ENCODE assay signal across 8 cellular contexts in the genomic region with DNA sequence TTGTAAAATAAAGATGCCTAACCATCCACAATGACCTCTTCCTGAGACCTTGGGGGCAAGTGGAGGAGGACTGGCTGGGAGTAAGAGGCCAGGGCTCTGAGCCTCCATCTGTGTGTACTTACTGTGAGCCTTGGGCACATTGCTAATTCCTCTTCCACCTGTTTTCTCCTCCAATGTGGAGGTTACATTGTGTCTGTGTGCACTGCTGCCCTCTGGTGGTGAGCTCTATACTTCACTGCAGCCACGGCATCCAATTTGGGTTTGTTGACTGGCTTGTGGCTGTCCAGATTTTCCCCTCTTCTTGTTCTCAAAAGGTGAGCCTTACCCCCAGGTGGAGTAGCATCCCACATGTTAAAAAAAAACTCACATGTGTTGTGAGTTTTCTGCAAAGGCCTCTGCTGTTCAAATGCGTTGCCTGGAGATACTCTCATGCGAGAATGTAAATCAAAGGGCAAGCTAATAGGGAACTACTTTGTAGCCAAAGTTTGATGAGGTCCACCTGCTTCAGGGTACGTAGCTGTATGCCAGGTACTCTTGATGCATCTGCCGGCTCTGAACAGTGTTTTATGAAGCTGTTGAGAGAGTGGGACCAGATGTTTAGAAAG.
DNase-seq lines count a peak whose midpoint lies in the region; ATAC-seq, FAIRE-seq and TF ChIP-seq lines count a peak whose summit lies in the region.

No MANE protein-coding gene starts in this region.

- ATAC-seq in GM21619 (IDR thresholded peaks at IDR 0.05; ENCODE audit: unreplicated experiment): peak; percentile 73

- peak; percentile 88 for FAIRE-seq in urothelium cell line (lab: Jason Lieb, UNC)

- intact Hi-C loops in head of caudate nucleus (cut with DNase I): loop anchor here (2.0 kb wide), 1 partner anchor 302 kb away; no protein-coding TSS in a partner anchor
- intact Hi-C loops in posterior vena cava (cut with DNase I): loop anchor here (5.0 kb wide), 3 partner anchors 181 to 301 kb away; a partner anchor contains a TSS

- TF ChIP-seq CTCF in LNCAP (IDR thresholded peaks at IDR 0.05): peak; percentile 81

- DNase-seq in DMS153 treated with DMSO at 0.1 percent for 48 hours (lab: John Stamatoyannopoulos, UW; ENCODE audit: unreplicated experiment) (peak; percentile 28), SK-N-DZ (ENCODE audit: low spot score) (peak; percentile 62), head of caudate nucleus (peak; percentile 44 to 89 (median 78)), posterior vena cava (ENCODE audit: low spot score) (peak; percentile 87), urothelium cell line (ENCODE audit: low spot score) (peak; percentile 76)
- DNase-seq in activated naive CD4-positive, alpha-beta T cell treated with anti-CD3 and anti-CD28 coated beads, Interleukin-2, amount 50 U/mL, for 16 hours: peak; percentile 61

Comparison
In these comparisons a context has a peak if more than half of its experiments do, and no peak if none do; other contexts are left out.
1. Peak in every context shown above with its lines: DNase-seq and ATAC-seq.
2. DNase-seq: peak in every context shown above with its lines; median percentile 87 in posterior vena cava; 78 in head of caudate nucleus; 76 in urothelium cell line; 62 in SK-N-DZ; 61 in activated naive CD4-positive, alpha-beta T cell treated with anti-CD3 and anti-CD28 coated beads, Interleukin-2, amount 50 U/mL, for 16 hours; 28 in DMS153 treated with DMSO at 0.1 percent for 48 hours.